In genomic region chr3:189632238-189632637, GRCh38 we compare ENCODE assay signal across 18 cellular contexts. TPM values are rescaled to one million over a fixed set of nuclear protein-coding genes. Genes with fewer than 3 reads are reported as not detected.
DNase-seq lines count a peak whose midpoint lies in the region; ATAC-seq and TF ChIP-seq lines count a peak whose summit lies in the region.
"Had no signal": no experiment of that assay in that cellular context is flagged by ENCODE, and none has a peak within 500 bp of the region (broad histone marks: within the 10 kb centered on the region; RNA-seq: fewer than 3 reads in every experiment).

No MANE protein-coding gene starts in this region.

- peak overlapping the region; percentile 18 for H3K4me2 ChIP-seq in Loucy (ENCODE audit: low read depth, low read length, poor library complexity, severe bottlenecking)

- no peaks in the 10 kb centered on the region for H3F3A ChIP-seq in Loucy (ENCODE audit: low read depth)

- H3K27ac Mint-ChIP-seq in nephron = peak overlapping the region in 1 of 3 experiments; percentile 5
- H3K27ac Mint-ChIP-seq in activated T-helper 1 cell treated with anti-CD3 and anti-CD28 coated beads, Interleukin-12 subunit alpha, Interleukin-12 subunit beta, Interleukin-2, Interleukin-4 antibody, amounts not matched to agents 30 ng/mL and 10 ng/mL and 1 ng/mL, durations not matched to agents 14 hours and 24 hours and 36 hours = no peak overlapping the region

- no peaks in the 10 kb centered on the region for H3K36me3 ChIP-seq in Loucy (ENCODE audit: insufficient read depth, low read length)
- H3K36me3 ChIP-seq in right lobe of liver = no peaks in the 10 kb centered on the region
- H3K36me3 ChIP-seq: ascending aorta, lower lobe of right lung, SJCRH30 had no signal

- no peaks in the 10 kb centered on the region for H3K27me3 ChIP-seq in Loucy (ENCODE audit: insufficient read depth, low read length, poor library complexity, severe bottlenecking)
- no peaks in the 10 kb centered on the region for H3K27me3 ChIP-seq in right lobe of liver
- H3K27me3 ChIP-seq: ascending aorta, SJCRH30 had no signal

- 57% methylated on average over 5 of the region's 5 CpGs for WGBS in right lobe of liver (ENCODE audit: insufficient coverage, low coverage, low lambda C conversion rate, missing lambda C conversion rate)

- no peaks in the 10 kb centered on the region for H3K36me3 Mint-ChIP-seq in nephron (ENCODE audit: low read depth)
- peaks cover 2% of the 10 kb centered on the region for H3K36me3 Mint-ChIP-seq in activated T-helper 1 cell treated with anti-CD3 and anti-CD28 coated beads, Interleukin-12 subunit alpha, Interleukin-12 subunit beta, Interleukin-2, Interleukin-4 antibody, amounts not matched to agents 30 ng/mL and 10 ng/mL and 1 ng/mL, durations not matched to agents 14 hours and 24 hours and 36 hours (ENCODE audit: low read depth)

- intact Hi-C loops in right lobe of liver (cut with DNase I) = no loop called here
- intact Hi-C loops in activated T-helper 1 cell treated with anti-CD3 and anti-CD28 coated beads, Interleukin-12 subunit alpha, Interleukin-12 subunit beta, Interleukin-2, Interleukin-4 antibody, amounts not matched to agents 30 ng/mL and 10 ng/mL and 1 ng/mL, durations not matched to agents 14 hours and 24 hours and 36 hours (cut with micrococcal nuclease) = loop anchor here (5.0 to 10.0 kb wide), 3 partner anchors 45 to 360 kb away; no protein-coding TSS in a partner anchor

- H2AFZ ChIP-seq in Loucy (ENCODE audit: low read length) = peak overlapping the region; percentile 23; the same call in 1 of the 2 replicates

- no peaks in the 10 kb centered on the region for H4K20me1 ChIP-seq in Loucy (ENCODE audit: insufficient read depth, low read length, poor library complexity, severe bottlenecking)

- H3K4me3 Mint-ChIP-seq in nephron = peak overlapping the region; percentile 37 to 90 (median 84)
- H3K4me3 Mint-ChIP-seq in activated T-helper 1 cell treated with anti-CD3 and anti-CD28 coated beads, Interleukin-12 subunit alpha, Interleukin-12 subunit beta, Interleukin-2, Interleukin-4 antibody, amounts not matched to agents 30 ng/mL and 10 ng/mL and 1 ng/mL, durations not matched to agents 14 hours and 24 hours and 36 hours = no peak overlapping the region
- H3K4me3 Mint-ChIP-seq: neural crest cell had no signal

- no peak overlapping the region for H3K27ac ChIP-seq in right lobe of liver
- H3K27ac ChIP-seq: ascending aorta, lower lobe of right lung, SJCRH30 had no signal

- H3K9me2 ChIP-seq in Loucy (replicated peaks; ENCODE audit: low read depth, low read length) = no peaks in the 10 kb centered on the region

- TF ChIP-seq POLR2A in right lobe of liver (IDR thresholded peaks at IDR 0.05) = no peak

- peak overlapping the region; percentile 19 for H3K4me3 ChIP-seq in GM12875 (ENCODE audit: low read depth, low read length)
- H3K4me3 ChIP-seq in Loucy (ENCODE audit: low read length, poor library complexity, severe bottlenecking) = no peak overlapping the region
- no peak overlapping the region for H3K4me3 ChIP-seq in right lobe of liver
- H3K4me3 ChIP-seq: ascending aorta, lower lobe of right lung, SJCRH30 had no signal

- TF ChIP-seq CTCF in GM12875 (IDR thresholded peaks at IDR 0.05; ENCODE audit: borderline replicate concordance, insufficient read depth, low read depth, low read length) = no peak
- TF ChIP-seq CTCF in Loucy (conservative IDR thresholded peaks at IDR 0.05; ENCODE audit: low read length) = no peak
- TF ChIP-seq CTCF in nephron (IDR thresholded peaks at IDR 0.05; ENCODE audit: unreplicated experiment in 3 of 3) = no peak
- TF ChIP-seq CTCF in right lobe of liver (IDR thresholded peaks at IDR 0.05) = no peak

- H3K9me3 Mint-ChIP-seq in nephron = no peaks in the 10 kb centered on the region
- H3K9me3 Mint-ChIP-seq in activated T-helper 1 cell treated with anti-CD3 and anti-CD28 coated beads, Interleukin-12 subunit alpha, Interleukin-12 subunit beta, Interleukin-2, Interleukin-4 antibody, amounts not matched to agents 30 ng/mL and 10 ng/mL and 1 ng/mL, durations not matched to agents 14 hours and 24 hours and 36 hours = no peaks in the 10 kb centered on the region
- H3K9me3 Mint-ChIP-seq: neural crest cell had no signal

- no peak overlapping the region for H3K9ac ChIP-seq in Loucy (ENCODE audit: low read depth, low read length, poor library complexity, severe bottlenecking)

- H3K79me2 ChIP-seq in Loucy (ENCODE audit: insufficient read depth, low read length) = no peaks in the 10 kb centered on the region

- DNase-seq in right lobe of liver (no peak), midbrain (lab: John Stamatoyannopoulos, UW) (no peak), H4 (ENCODE audit: low spot score) (no peak)
- no peak for DNase-seq in activated T-helper 1 cell treated with anti-CD3 and anti-CD28 coated beads, Interleukin-12 subunit alpha, Interleukin-12 subunit beta, Interleukin-2, Interleukin-4 antibody, amounts not matched to agents 30 ng/mL and 10 ng/mL and 1 ng/mL, durations not matched to agents 14 hours and 24 hours and 36 hours (ENCODE audit: low spot score)
- DNase-seq: activated CD8-positive, alpha-beta memory T cell treated with anti-CD3 and anti-CD28 coated beads for 24 hours; activated gamma-delta T cell treated with Interleukin-2 at 50 U/mL for 16 hours; DMS53; KBM-7; lower lobe of right lung; NCI-H1417 treated with DMSO at 0.1 percent for 48 hours; NCI-H345; SJCRH30 had no signal

- peaks cover 27% of the 10 kb centered on the region for H3K4me1 Mint-ChIP-seq in nephron
- H3K4me1 Mint-ChIP-seq in activated T-helper 1 cell treated with anti-CD3 and anti-CD28 coated beads, Interleukin-12 subunit alpha, Interleukin-12 subunit beta, Interleukin-2, Interleukin-4 antibody, amounts not matched to agents 30 ng/mL and 10 ng/mL and 1 ng/mL, durations not matched to agents 14 hours and 24 hours and 36 hours (ENCODE audit: low read depth) = peaks cover 27% of the 10 kb centered on the region

- no peaks in the 10 kb centered on the region for H3K27me3 Mint-ChIP-seq in nephron (ENCODE audit: low read depth)
- H3K27me3 Mint-ChIP-seq in activated T-helper 1 cell treated with anti-CD3 and anti-CD28 coated beads, Interleukin-12 subunit alpha, Interleukin-12 subunit beta, Interleukin-2, Interleukin-4 antibody, amounts not matched to agents 30 ng/mL and 10 ng/mL and 1 ng/mL, durations not matched to agents 14 hours and 24 hours and 36 hours (ENCODE audit: insufficient read depth) = peaks cover 2% of the 10 kb centered on the region

- H3K9me3 ChIP-seq in Loucy (ENCODE audit: insufficient read depth, low read depth, low read length) (no peaks in the 10 kb centered on the region), right lobe of liver (no peaks in the 10 kb centered on the region)
- H3K9me3 ChIP-seq: ascending aorta, lower lobe of right lung, SJCRH30 had no signal

- peaks cover 25% of the 10 kb centered on the region for H3K4me1 ChIP-seq in Loucy (ENCODE audit: insufficient read depth, low read length, poor library complexity, severe bottlenecking)
- peaks cover 0 to 15% (median 2%) of the 10 kb centered on the region in 4 donors for H3K4me1 ChIP-seq in right lobe of liver

- ATAC-seq in GM21717 (IDR thresholded peaks at IDR 0.05; ENCODE audit: unreplicated experiment) = peak; percentile 53
- ATAC-seq in right lobe of liver = no peak
- ATAC-seq: lower lobe of right lung had no signal

RNA-seq across cellular contexts. Expression of gene TP63, which starts 1.0 kb away (rescaled TPM):
- total RNA-seq in right lobe of liver = under 1 TPM in 3 of 6 experiments, not detected in 3; 0.06 to 0.55 (median 0.15) TPM
- 0.51 and 0.67 TPM in 2 replicates for total RNA-seq in activated T-helper 1 cell treated with anti-CD3 and anti-CD28 coated beads, Interleukin-12 subunit alpha, Interleukin-12 subunit beta, Interleukin-2, Interleukin-4 antibody, amounts not matched to agents 30 ng/mL and 10 ng/mL and 1 ng/mL, durations not matched to agents 14 hours and 24 hours and 36 hours
- total RNA-seq in H4 (2014; rRNA removed; shearing (Covaris generic)) = 1.5 and 1.7 TPM in 2 replicates
- total RNA-seq: ascending aorta had no signal
